ENCODE assay signal across 10 cellular contexts in the genomic region with DNA sequence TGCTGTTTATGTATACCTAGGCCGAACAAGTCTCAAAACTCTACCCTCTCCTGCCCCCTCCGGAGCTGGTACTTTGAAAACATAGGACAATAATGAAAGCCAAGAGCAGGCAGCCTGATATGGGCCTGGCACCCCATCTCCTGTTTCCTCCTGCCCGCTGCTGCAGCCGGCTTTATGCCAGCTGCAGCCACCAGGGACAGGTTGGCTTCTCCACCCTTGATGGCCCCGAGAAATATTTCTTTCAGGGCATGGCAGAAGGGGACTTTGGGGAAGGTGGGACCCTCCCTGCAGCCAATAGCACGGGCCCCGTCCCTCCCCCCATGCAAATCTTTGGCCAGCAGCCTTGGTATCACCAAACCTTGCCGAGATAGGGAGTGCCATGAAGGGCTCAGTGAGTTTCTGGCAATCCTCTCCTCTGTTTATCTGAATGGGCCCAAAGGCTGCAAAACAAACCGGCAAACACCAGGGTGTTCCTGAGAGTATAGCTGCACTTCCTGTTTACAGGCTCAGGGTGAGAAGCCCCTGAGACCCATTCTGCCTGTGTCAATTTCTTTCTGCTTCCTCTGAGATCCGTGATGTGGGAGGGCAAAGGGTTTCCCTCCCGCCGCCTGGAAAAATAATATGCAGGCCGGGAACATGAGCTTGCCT.
DNase-seq lines count a peak whose midpoint lies in the region; ATAC-seq and TF ChIP-seq lines count a peak whose summit lies in the region.
"Had no signal": no experiment of that assay in that cellular context is flagged by ENCODE, and none has a peak within 500 bp of the region (broad histone marks: within the 10 kb centered on the region; RNA-seq: fewer than 3 reads in every experiment).

No MANE protein-coding gene starts in this region.

- 9 to 10% methylated on average over 8 to 13 of the region's 13 CpGs for WGBS in body of pancreas, 2 donors

- ATAC-seq in GM21737 (IDR thresholded peaks at IDR 0.05; ENCODE audit: unreplicated experiment) (peak; percentile 71), body of pancreas (peak; percentile 67)

- H3K9me3 ChIP-seq in body of pancreas, result no peaks in the 10 kb centered on the region
- no peaks in the 10 kb centered on the region for H3K9me3 ChIP-seq in mucosa of stomach (ENCODE audit: control insufficient read depth, low read length)

- no peak overlapping the region for H3K4me3 ChIP-seq in GM06990 (replicated peaks; ENCODE audit: low read depth, low read length)
- no peak overlapping the region for H3K4me3 ChIP-seq in body of pancreas
- no peak overlapping the region for H3K4me3 ChIP-seq in mucosa of stomach (ENCODE audit: low read length)
- H3K4me3 ChIP-seq: PC-9, skin epidermis had no signal

- no peaks in the 10 kb centered on the region for H3K36me3 ChIP-seq in GM06990 (ENCODE audit: control insufficient read depth, insufficient read depth, low read length)
- no peaks in the 10 kb centered on the region for H3K36me3 ChIP-seq in body of pancreas (replicated peaks in 1 of 2; ENCODE audit: insufficient read depth in 1 of 2, low read depth in 2 of 2)
- H3K36me3 ChIP-seq in mucosa of stomach (ENCODE audit: control insufficient read depth, insufficient read depth, low read length), result no peaks in the 10 kb centered on the region

- DNase-seq in GM06990 (ENCODE audit: extremely low read depth, insufficient read length), result peak; percentile 48
- peak; percentile 59 to 78 (median 70) for DNase-seq in body of pancreas
- DNase-seq in stimulated activated CD4-positive, alpha-beta T cell treated with anti-CD3 and anti-CD28 coated beads, Interleukin-1b, Interleukin-23, amount 100 ng/mL, for 48 hours, result no peak
- no peak for DNase-seq in GM10266 (ENCODE audit: extremely low spot score)
- DNase-seq in SKM-1 (lab: John Stamatoyannopoulos, UW; ENCODE audit: unreplicated experiment), result no peak
- no peak for DNase-seq in GOT3 (lab: John Stamatoyannopoulos, UW)
- DNase-seq: PC-9 had no signal

- H3K4me1 ChIP-seq in body of pancreas (peaks cover 44% of the 10 kb centered on the region), mucosa of stomach (ENCODE audit: control insufficient read depth, insufficient read depth, low read length) (peaks cover 28% of the 10 kb centered on the region)

- peak overlapping the region; percentile 92 to 96 (median 94) for H3K27ac ChIP-seq in body of pancreas
- H3K27ac ChIP-seq: PC-9 had no signal

- intact Hi-C loops in body of pancreas (cut with DNase I), result no loop called here

- peak in 1 of 3 donors; percentile 39 for TF ChIP-seq POLR2A in body of pancreas (IDR thresholded peaks at IDR 0.05)

- H3K27me3 ChIP-seq in GM06990 (replicated peaks; ENCODE audit: control insufficient read depth, insufficient read depth, low read length) (no peaks in the 10 kb centered on the region), body of pancreas (no peaks in the 10 kb centered on the region), mucosa of stomach (ENCODE audit: control insufficient read depth, insufficient read depth, low read length) (no peaks in the 10 kb centered on the region)

- H3K9ac ChIP-seq in mucosa of stomach (ENCODE audit: low read length), result peak overlapping the region; percentile 67

- TF ChIP-seq CTCF in GM06990 (IDR thresholded peaks at IDR 0.05; ENCODE audit: insufficient read depth, low read length, poor library complexity, severe bottlenecking) (no peak), body of pancreas (IDR thresholded peaks at IDR 0.05) (peak in 6 of 7 experiments; percentile 15 to 64 (median 52)), GM10266 (IDR thresholded peaks at IDR 0.05; ENCODE audit: control insufficient read depth, insufficient read depth, low read depth, missing control alignments) (no peak)

Comparison
In these comparisons a context has a peak if more than half of its experiments do, and no peak if none do; other contexts are left out.
1. DNase-seq: peak in GM06990 (single experiment) and body of pancreas (4 of 4); none in stimulated activated CD4-positive, alpha-beta T cell treated with anti-CD3 and anti-CD28 coated beads, Interleukin-1b, Interleukin-23, amount 100 ng/mL, for 48 hours (single experiment), GM10266 (single experiment), SKM-1 (single experiment) and GOT3 (single experiment).
2. CTCF ChIP-seq: peak in body of pancreas (6 of 7); none in GM06990 (single experiment) and GM10266 (single experiment).